ENCODE assay signal across 14 cellular contexts in genomic region chrX:66872771-66873170, GRCh38.
DNase-seq lines count a peak whose midpoint lies in the region; ATAC-seq and FAIRE-seq lines count a peak whose summit lies in the region.
"Had no signal": no experiment of that assay in that cellular context is flagged by ENCODE, and none has a peak within 500 bp of the region (broad histone marks: within the 10 kb centered on the region; RNA-seq: fewer than 3 reads in every experiment).

No MANE protein-coding gene starts in this region.

- ATAC-seq in GM18502 (IDR thresholded peaks at IDR 0.05; ENCODE audit: poor library complexity, unreplicated experiment), result no peak
- ATAC-seq: A549, HCT116 had no signal

- FAIRE-seq in RCC 7860 (lab: Jason Lieb, UNC), result no peak
- FAIRE-seq: A549, D721Med, GM18507, HTR-8/SVneo had no signal

- DNase-seq in NCI-H2107 treated with DMSO at 0.1 percent for 48 hours (lab: John Stamatoyannopoulos, UW; ENCODE audit: unreplicated experiment) (peak; percentile 3), NCI-H2107 (lab: John Stamatoyannopoulos, UW) (no peak), SKM-1 treated with dmso at 0.1 percent for 144 hours (lab: John Stamatoyannopoulos, UW; ENCODE audit: unreplicated experiment) (peak; percentile 62), SKM-1 (lab: John Stamatoyannopoulos, UW; ENCODE audit: unreplicated experiment) (no peak), RCC 7860 (ENCODE audit: low spot score) (peak; percentile 10)
- DNase-seq: BE2C; CD4-positive, alpha-beta memory T cell; COR-L47 had no signal

Comparison
In these comparisons a context has a peak if more than half of its experiments do, and no peak if none do; other contexts are left out.
1. DNase-seq: peak in NCI-H2107 treated with DMSO at 0.1 percent for 48 hours (single experiment), SKM-1 treated with dmso at 0.1 percent for 144 hours (single experiment) and RCC 7860 (single experiment); none in NCI-H2107 (single experiment) and SKM-1 (single experiment).